In the genomic region with DNA sequence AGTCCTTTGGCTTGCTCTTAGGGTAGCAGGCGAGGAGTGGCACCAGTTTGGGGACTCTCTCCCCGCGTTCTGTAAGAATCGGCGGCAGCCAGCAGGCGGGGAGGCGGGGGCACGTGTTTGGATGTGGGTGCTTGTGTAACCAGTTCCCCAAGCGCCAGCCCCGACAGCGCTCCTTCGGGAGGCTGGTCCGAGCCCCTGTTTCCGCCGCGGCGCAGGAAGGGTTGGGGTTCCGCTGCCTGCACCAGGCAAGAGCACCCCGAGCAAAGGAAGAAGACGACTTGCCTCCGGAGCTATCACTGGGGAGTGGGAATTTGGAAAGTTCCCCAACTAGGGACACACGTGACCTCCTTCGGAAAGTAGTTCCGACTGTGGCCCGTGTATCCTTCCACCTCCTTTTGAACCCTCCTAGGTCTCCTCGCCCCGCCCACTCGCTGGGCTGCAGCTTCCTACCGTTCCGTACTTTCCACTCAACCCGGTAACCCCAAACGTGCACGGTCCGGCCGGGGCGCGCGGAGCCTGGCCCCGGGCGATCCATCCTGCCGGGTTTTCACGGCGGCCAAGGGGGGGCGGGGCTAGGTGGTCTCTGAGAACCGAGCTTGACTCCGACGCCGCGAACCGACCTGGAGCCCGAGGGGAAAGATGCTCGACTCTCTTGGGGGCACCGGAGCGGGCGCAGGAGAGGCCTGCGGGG, we compare ENCODE assay signal across 8 cellular contexts. TPM values are rescaled to one million over a fixed set of nuclear protein-coding genes. Genes with fewer than 3 reads are reported as not detected.
A peak's percentile ranks its signal among the peaks of the same experiment; 100 is the strongest.
DNase-seq lines count a peak whose midpoint lies in the region; ATAC-seq, FAIRE-seq and TF ChIP-seq lines count a peak whose summit lies in the region.

No MANE protein-coding gene starts in this region.

- peak overlapping the region; percentile 50 to 100 (median 96) for H3K27ac ChIP-seq in skin epidermis

- H3K9me3 Mint-ChIP-seq in WTC11, result no peaks in the 10 kb centered on the region

- no peaks in the 10 kb centered on the region for H3K36me3 ChIP-seq in bronchial epithelial cell (ENCODE audit: control insufficient read depth, insufficient read depth, low read length)

- peaks cover 5% of the 10 kb centered on the region for H3K36me3 Mint-ChIP-seq in WTC11

- FAIRE-seq in bronchial epithelial cell (lab: Jason Lieb, UNC), result no peak

- H3K4me3 ChIP-seq in bronchial epithelial cell (ENCODE audit: low read depth, low read length) (peak overlapping the region; percentile 89), skin epidermis (peak overlapping the region; percentile 66 to 93 (median 77))

- CTCF ChIA-PET in WTC11 (lab: Charles Lee), result interaction anchor here (0.6 to 2.8 kb wide), 12 partner anchors 11 to 866 kb away, joined by 3 to 19 read pairs (median 4); a partner anchor contains a TSS

- ATAC-seq in HG02642 (IDR thresholded peaks at IDR 0.05; ENCODE audit: poor library complexity, unreplicated experiment), result peak; percentile 64
- ATAC-seq in WTC11, result peak; percentile 70

- H3K27me3 Mint-ChIP-seq in WTC11 (ENCODE audit: low read depth), result peaks cover 4% of the 10 kb centered on the region

- no peaks in the 10 kb centered on the region for H3K27me3 ChIP-seq in bronchial epithelial cell (ENCODE audit: control insufficient read depth, insufficient read depth, low read length)

- TF ChIP-seq CTCF in WTC11 (IDR thresholded peaks at IDR 0.05) (no peak), bronchial epithelial cell (IDR thresholded peaks at IDR 0.05; ENCODE audit: insufficient read depth, low read length, severe bottlenecking) (no peak)

- peak overlapping the region; percentile 99 for H3K27ac Mint-ChIP-seq in WTC11

- peaks cover 31% of the 10 kb centered on the region for H3K4me1 Mint-ChIP-seq in WTC11

- DNase-seq in NCI-H2029 (lab: John Stamatoyannopoulos, UW) (peak; percentile 59), NCI-H2029 treated with DMSO at 0.1 percent for 48 hours (lab: John Stamatoyannopoulos, UW) (no peak), NCI-H1436 treated with DMSO at 0.1 percent for 48 hours (lab: John Stamatoyannopoulos, UW) (peak; percentile 81), WTC11 (ENCODE audit: low spot score) (peak; percentile 98), bronchial epithelial cell (ENCODE audit: low read depth) (peak; percentile 81), iPS-NIHi11 (ENCODE audit: low spot score) (peak; percentile 93)

- H3K4me3 Mint-ChIP-seq in WTC11, result peak overlapping the region; percentile 98

- POLR2A ChIA-PET in WTC11 (lab: Charles Lee), result interaction anchor here (0.5 to 3.0 kb wide), 15 partner anchors 10 to 1473 kb away, joined by 3 to 24 read pairs (median 4); a partner anchor contains a TSS

TF ChIP-seq in WTC11, 78 proteins besides CTCF, POLR2A, EP300 and RAD21 (continues in another document):
- TF ChIP-seq, protein P1, sequence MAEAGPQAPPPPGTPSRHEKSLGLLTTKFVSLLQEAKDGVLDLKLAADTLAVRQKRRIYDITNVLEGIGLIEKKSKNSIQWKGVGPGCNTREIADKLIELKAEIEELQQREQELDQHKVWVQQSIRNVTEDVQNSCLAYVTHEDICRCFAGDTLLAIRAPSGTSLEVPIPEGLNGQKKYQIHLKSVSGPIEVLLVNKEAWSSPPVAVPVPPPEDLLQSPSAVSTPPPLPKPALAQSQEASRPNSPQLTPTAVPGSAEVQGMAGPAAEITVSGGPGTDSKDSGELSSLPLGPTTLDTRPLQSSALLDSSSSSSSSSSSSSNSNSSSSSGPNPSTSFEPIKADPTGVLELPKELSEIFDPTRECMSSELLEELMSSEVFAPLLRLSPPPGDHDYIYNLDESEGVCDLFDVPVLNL (CRISPR knock-in tag; IDR thresholded peaks at IDR 0.05; ENCODE audit: borderline replicate concordance, low read depth), result no peak
- TF ChIP-seq, protein P2, sequence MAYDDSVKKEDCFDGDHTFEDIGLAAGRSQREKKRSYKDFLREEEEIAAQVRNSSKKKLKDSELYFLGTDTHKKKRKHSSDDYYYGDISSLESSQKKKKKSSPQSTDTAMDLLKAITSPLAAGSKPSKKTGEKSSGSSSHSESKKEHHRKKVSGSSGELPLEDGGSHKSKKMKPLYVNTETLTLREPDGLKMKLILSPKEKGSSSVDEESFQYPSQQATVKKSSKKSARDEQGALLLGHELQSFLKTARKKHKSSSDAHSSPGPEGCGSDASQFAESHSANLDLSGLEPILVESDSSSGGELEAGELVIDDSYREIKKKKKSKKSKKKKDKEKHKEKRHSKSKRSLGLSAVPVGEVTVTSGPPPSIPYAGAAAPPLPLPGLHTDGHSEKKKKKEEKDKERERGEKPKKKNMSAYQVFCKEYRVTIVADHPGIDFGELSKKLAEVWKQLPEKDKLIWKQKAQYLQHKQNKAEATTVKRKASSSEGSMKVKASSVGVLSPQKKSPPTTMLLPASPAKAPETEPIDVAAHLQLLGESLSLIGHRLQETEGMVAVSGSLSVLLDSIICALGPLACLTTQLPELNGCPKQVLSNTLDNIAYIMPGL (CRISPR knock-in tag; IDR thresholded peaks at IDR 0.05), result peak; percentile 84
- TF ChIP-seq PRRX2 (CRISPR knock-in tag; IDR thresholded peaks at IDR 0.05) (no peak), FOXP1 (CRISPR knock-in tag; IDR thresholded peaks at IDR 0.05; ENCODE audit: borderline replicate concordance) (peak; percentile 67; the same call in 1 of the 2 replicates), ATF1 (CRISPR knock-in tag; IDR thresholded peaks at IDR 0.05) (no peak), NFATC4 (CRISPR knock-in tag; IDR thresholded peaks at IDR 0.05) (no peak), CBFB (CRISPR knock-in tag; IDR thresholded peaks at IDR 0.05; ENCODE audit: low read depth) (peak; percentile 93; the same call in 1 of the 2 replicates), ZBTB21 (CRISPR knock-in tag; IDR thresholded peaks at IDR 0.05; ENCODE audit: borderline replicate concordance) (peak; percentile 65; the same call in 1 of the 2 replicates), MXD4 (CRISPR knock-in tag; IDR thresholded peaks at IDR 0.05; ENCODE audit: borderline replicate concordance) (no peak), GTF2I (CRISPR knock-in tag; conservative IDR thresholded peaks at IDR 0.05) (no peak), ZNF423 (CRISPR knock-in tag; IDR thresholded peaks at IDR 0.05) (no peak), KAT7 (CRISPR knock-in tag; IDR thresholded peaks at IDR 0.05; ENCODE audit: borderline replicate concordance) (peak; percentile 58; the same call in 1 of the 2 replicates), RORB (CRISPR knock-in tag; IDR thresholded peaks at IDR 0.05) (no peak), ZNF121 (CRISPR knock-in tag; IDR thresholded peaks at IDR 0.05) (no peak), SMAD4 (CRISPR knock-in tag; IDR thresholded peaks at IDR 0.05) (no peak), TP53 (CRISPR knock-in tag; IDR thresholded peaks at IDR 0.05) (peak; percentile 71; the same call in 1 of the 2 replicates), NFE2L1 (CRISPR knock-in tag; IDR thresholded peaks at IDR 0.05) (peak; percentile 28; the same call in 1 of the 2 replicates)
- TF ChIP-seq, protein P3, sequence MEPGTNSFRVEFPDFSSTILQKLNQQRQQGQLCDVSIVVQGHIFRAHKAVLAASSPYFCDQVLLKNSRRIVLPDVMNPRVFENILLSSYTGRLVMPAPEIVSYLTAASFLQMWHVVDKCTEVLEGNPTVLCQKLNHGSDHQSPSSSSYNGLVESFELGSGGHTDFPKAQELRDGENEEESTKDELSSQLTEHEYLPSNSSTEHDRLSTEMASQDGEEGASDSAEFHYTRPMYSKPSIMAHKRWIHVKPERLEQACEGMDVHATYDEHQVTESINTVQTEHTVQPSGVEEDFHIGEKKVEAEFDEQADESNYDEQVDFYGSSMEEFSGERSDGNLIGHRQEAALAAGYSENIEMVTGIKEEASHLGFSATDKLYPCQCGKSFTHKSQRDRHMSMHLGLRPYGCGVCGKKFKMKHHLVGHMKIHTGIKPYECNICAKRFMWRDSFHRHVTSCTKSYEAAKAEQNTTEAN (CRISPR knock-in tag; IDR thresholded peaks at IDR 0.05), result peak; percentile 16; the same call in 1 of the 2 replicates
- TF ChIP-seq, protein P4, sequence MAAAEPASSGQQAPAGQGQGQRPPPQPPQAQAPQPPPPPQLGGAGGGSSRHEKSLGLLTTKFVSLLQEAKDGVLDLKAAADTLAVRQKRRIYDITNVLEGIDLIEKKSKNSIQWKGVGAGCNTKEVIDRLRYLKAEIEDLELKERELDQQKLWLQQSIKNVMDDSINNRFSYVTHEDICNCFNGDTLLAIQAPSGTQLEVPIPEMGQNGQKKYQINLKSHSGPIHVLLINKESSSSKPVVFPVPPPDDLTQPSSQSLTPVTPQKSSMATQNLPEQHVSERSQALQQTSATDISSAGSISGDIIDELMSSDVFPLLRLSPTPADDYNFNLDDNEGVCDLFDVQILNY (CRISPR knock-in tag; IDR thresholded peaks at IDR 0.05), result peak; percentile 72; the same call in 1 of the 2 replicates
- TF ChIP-seq, protein P5, sequence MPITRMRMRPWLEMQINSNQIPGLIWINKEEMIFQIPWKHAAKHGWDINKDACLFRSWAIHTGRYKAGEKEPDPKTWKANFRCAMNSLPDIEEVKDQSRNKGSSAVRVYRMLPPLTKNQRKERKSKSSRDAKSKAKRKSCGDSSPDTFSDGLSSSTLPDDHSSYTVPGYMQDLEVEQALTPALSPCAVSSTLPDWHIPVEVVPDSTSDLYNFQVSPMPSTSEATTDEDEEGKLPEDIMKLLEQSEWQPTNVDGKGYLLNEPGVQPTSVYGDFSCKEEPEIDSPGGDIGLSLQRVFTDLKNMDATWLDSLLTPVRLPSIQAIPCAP (CRISPR knock-in tag; IDR thresholded peaks at IDR 0.05), result no peak
- TF ChIP-seq, protein P6, sequence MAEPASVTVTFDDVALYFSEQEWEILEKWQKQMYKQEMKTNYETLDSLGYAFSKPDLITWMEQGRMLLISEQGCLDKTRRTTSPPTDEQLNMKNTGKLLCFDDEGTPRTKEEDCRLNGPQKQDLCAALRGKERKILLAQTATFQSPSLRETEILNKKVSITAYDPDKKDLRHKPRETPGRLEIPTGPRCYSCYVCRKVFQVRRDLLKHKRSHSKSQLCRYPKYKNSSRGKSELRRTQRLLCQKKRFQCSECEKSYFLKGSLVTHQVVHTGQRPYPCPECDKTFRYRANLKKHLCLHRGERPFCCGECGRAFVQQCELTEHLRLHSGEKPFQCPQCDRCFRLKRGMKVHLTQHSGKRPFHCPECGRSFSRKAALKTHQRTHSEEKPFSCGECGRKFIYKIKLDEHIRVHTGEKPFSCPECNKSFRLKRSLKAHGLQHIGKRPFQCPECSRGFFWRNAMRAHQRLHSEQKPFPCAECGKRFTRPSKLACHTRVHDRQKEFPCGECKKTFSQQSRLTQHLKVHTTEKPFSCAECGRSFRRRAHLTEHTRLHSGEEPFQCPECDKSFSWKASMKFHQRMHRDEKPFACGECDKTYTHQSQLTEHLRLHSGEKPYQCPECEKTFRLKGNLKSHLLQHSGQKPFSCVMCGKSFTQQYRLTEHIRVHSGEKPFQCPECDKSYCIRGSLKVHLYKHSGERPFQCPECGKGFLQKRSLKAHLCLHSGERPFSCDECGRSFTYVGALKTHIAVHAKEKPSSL (CRISPR knock-in tag; conservative IDR thresholded peaks at IDR 0.05), result no peak

RNA-seq across cellular contexts. Expression of a gene that starts 1.2 kb away (rescaled TPM):
- total RNA-seq in WTC11 (2021) (0.52 to 1.1 TPM (median 1.0 TPM) in 3 replicates), bronchial epithelial cell (0.13 and 0.26 TPM in 2 replicates)

RNA-seq across cellular contexts. Expression of a gene that starts 1.3 kb away (rescaled TPM):
- total RNA-seq in WTC11 (2021), result 44.5 to 54.2 TPM (median 45.6 TPM) in 3 replicates
- total RNA-seq in bronchial epithelial cell, result 90.0 and 101 TPM in 2 replicates

RNA-seq across cellular contexts. Expression of a gene that starts 44.1 kb away (rescaled TPM):
- total RNA-seq in WTC11 (2021) (43.7 to 46.7 TPM (median 45.5 TPM) in 3 replicates), bronchial epithelial cell (63.0 and 73.7 TPM in 2 replicates)
